1 cellular context compared by ENCODE assay signal in the genomic region with DNA sequence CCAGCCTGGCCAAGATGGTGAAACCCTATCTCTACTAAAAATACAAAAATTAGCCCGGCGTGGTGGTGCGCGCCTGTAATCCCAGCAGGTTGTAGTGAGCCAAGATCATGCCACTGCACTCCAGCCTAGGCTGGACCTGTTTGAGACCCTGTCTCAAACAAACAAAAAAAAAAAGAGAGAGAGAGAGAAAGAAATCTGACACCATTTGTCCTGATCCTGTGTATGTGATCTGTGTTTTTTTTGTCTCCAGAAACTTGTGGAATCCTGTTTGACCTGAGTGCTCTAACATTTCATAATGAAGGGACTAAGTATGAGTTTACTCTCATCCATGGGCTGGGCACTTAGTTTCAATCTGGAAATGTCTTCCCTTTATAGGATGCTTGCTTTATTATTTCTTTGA.
TF ChIP-seq lines count a peak whose summit lies in the region.

No MANE protein-coding gene starts in this region.

TF ChIP-seq in HepG2, 621 proteins besides CTCF, POLR2A, EP300 and RAD21 (continued from another document):
- TF ChIP-seq ZNF687 (CRISPR knock-in tag; IDR thresholded peaks at IDR 0.05): no peak
- no peak for TF ChIP-seq NR2F6 (IDR thresholded peaks at IDR 0.05)
- TF ChIP-seq NR2F6 (CRISPR knock-in tag; IDR thresholded peaks at IDR 0.05): no peak
- TF ChIP-seq CCDC6 (CRISPR knock-in tag; IDR thresholded peaks at IDR 0.05): no peak
- no peak for TF ChIP-seq ZNF225 (CRISPR knock-in tag; IDR thresholded peaks at IDR 0.05)
- TF ChIP-seq ZNF362 (CRISPR knock-in tag; IDR thresholded peaks at IDR 0.05; ENCODE audit: borderline replicate concordance): peak; percentile 78
- TF ChIP-seq ZNF33A (CRISPR knock-in tag; IDR thresholded peaks at IDR 0.05; ENCODE audit: borderline replicate concordance): no peak
